ENCODE assay signal across 22 cellular contexts in genomic region chr2:109385506-109385905, GRCh38.
A peak's percentile ranks its signal among the peaks of the same experiment; 100 is the strongest.
DNase-seq lines count a peak whose midpoint lies in the region; ATAC-seq and TF ChIP-seq lines count a peak whose summit lies in the region.
"Had no signal": no experiment of that assay in that cellular context is flagged by ENCODE, and none has a peak within 500 bp of the region (broad histone marks: within the 10 kb centered on the region; RNA-seq: fewer than 3 reads in every experiment).

No MANE protein-coding gene starts in this region.

- H4K20me1 ChIP-seq in GM23338 (replicated peaks; ENCODE audit: insufficient read depth) (no peaks in the 10 kb centered on the region), SK-N-SH (ENCODE audit: insufficient read depth) (0 out of 2 replicates have a peak, but pooled peaks cover 3% of the 10 kb centered on the region)

- H3K4me2 ChIP-seq in GM23338 (0 out of 2 replicates have a peak overlapping the region, but pooled peaks have one; percentile 42), SK-N-SH (no peak overlapping the region)
- H3K4me2 ChIP-seq: PC-9 had no signal

- peak; percentile 37 for DNase-seq in CD14-positive monocyte (ENCODE audit: low spot score)
- DNase-seq in GM23338 (ENCODE audit: low spot score): no peak
- peak; percentile 34 for DNase-seq in islet precursor cell
- DNase-seq in sciatic nerve (ENCODE audit: low spot score): peak; percentile 35
- DNase-seq in HAP-1 (ENCODE audit: low spot score in 2 of 2): no peak
- no peak for DNase-seq in NCI-H2227 treated with DMSO at 0.1 percent for 48 hours (lab: John Stamatoyannopoulos, UW)
- no peak for DNase-seq in HUDEP-2 (lab: John Stamatoyannopoulos, UW; ENCODE audit: unreplicated experiment in 76 of 76)
- DNase-seq in SK-N-SH: no peak
- DNase-seq: Caco-2; CD4-positive, alpha-beta memory T cell; DMS 273 treated with DMSO at 0.1 percent for 48 hours; DMS79 treated with DMSO at 0.1 percent for 48 hours; HCEC 1CT; MG63; NCI-H1417 treated with DMSO at 0.1 percent for 48 hours; NCI-H187; NCI-H226; NCI-H510A treated with DMSO at 0.1 percent for 48 hours; NCI-H748 treated with DMSO at 0.1 percent for 48 hours; PC-9; RPMI8226 had no signal

- in situ Hi-C loops in HAP-1 (cut with MboI; ENCODE audit: low sequenced_read_pairs): no loop called here

- no peaks in the 10 kb centered on the region for H3K27me3 Mint-ChIP-seq in CD14-positive monocyte (ENCODE audit: low read depth in 3 of 3)
- peaks cover 13% of the 10 kb centered on the region for H3K27me3 Mint-ChIP-seq in GM23338 (ENCODE audit: insufficient read depth, low read depth, poor library complexity)

- H3K27ac ChIP-seq in GM23338 (ENCODE audit: low read depth) (no peak overlapping the region), SK-N-SH (ENCODE audit: low read depth in 2 of 2, low read length in 1 of 2) (no peak overlapping the region)
- H3K27ac ChIP-seq: BLaER1, PC-9 had no signal

- H3K9me2 ChIP-seq in GM23338 (ENCODE audit: insufficient read depth) (no peaks in the 10 kb centered on the region), SK-N-SH (no peaks in the 10 kb centered on the region)

- H3K79me2 ChIP-seq in GM23338 (replicated peaks; ENCODE audit: insufficient read depth): no peaks in the 10 kb centered on the region
- no peaks in the 10 kb centered on the region for H3K79me2 ChIP-seq in SK-N-SH (ENCODE audit: insufficient read depth)

- H3K4me1 ChIP-seq in GM23338 (ENCODE audit: insufficient read depth): peaks cover 28% of the 10 kb centered on the region
- H3K4me1 ChIP-seq in HAP-1: no peaks in the 10 kb centered on the region
- H3K4me1 ChIP-seq in SK-N-SH (ENCODE audit: control insufficient read depth in 1 of 2, insufficient read depth in 2 of 2, low read depth in 1 of 2, low read length in 1 of 2): peaks cover 13 to 22% of the 10 kb centered on the region in 2 experiments; a peak in 2 of 4 replicates
- H3K4me1 ChIP-seq: Caco-2 had no signal

- H3K4me3 ChIP-seq in GM23338: no peak overlapping the region
- no peak overlapping the region for H3K4me3 ChIP-seq in HAP-1
- no peak overlapping the region for H3K4me3 ChIP-seq in SK-N-SH (ENCODE audit: low read depth in 2 of 2, low read length in 1 of 2)
- H3K4me3 ChIP-seq: BLaER1, MG63, PC-9 had no signal

- TF ChIP-seq EP300 in SK-N-SH (IDR thresholded peaks at IDR 0.05; ENCODE audit: borderline replicate concordance in 1 of 2, low read depth in 1 of 2, low read length in 1 of 2): no peak

- no peaks in the 10 kb centered on the region for H3K27me3 ChIP-seq in GM23338 (ENCODE audit: insufficient read depth)
- H3K27me3 ChIP-seq in HAP-1 (ENCODE audit: low read depth): no peaks in the 10 kb centered on the region
- H3K27me3 ChIP-seq in SK-N-SH (ENCODE audit: insufficient read depth): no peaks in the 10 kb centered on the region
- H3K27me3 ChIP-seq: BLaER1, MG63 had no signal

- 87% methylated on average over 4 of the region's 4 CpGs for WGBS in SK-N-SH (ENCODE audit: low lambda C conversion rate)

- CTCF ChIA-PET in SK-N-SH (lab: Yijun Ruan, JAX): no interaction called here

- H3K36me3 Mint-ChIP-seq in CD14-positive monocyte (no peaks in the 10 kb centered on the region), GM23338 (ENCODE audit: low read depth) (no peaks in the 10 kb centered on the region)
- H3K36me3 Mint-ChIP-seq: CD4-positive, alpha-beta memory T cell had no signal

- no peak overlapping the region for H3K9ac ChIP-seq in SK-N-SH
- H3K9ac ChIP-seq: BLaER1 had no signal

- POLR2A ChIA-PET in SK-N-SH (lab: Yijun Ruan, JAX): no interaction called here

- intact Hi-C loops in CD14-positive monocyte (cut with micrococcal nuclease) (no loop called here), sciatic nerve (cut with DNase I) (no loop called here)

- no peak for TF ChIP-seq CTCF in CD14-positive monocyte (IDR thresholded peaks at IDR 0.05)
- TF ChIP-seq CTCF in GM23338 (conservative IDR thresholded peaks at IDR 0.05; ENCODE audit: low read depth in 2 of 2): no peak
- TF ChIP-seq CTCF in SK-N-SH (IDR thresholded peaks at IDR 0.05): no peak

- H3K36me3 ChIP-seq in GM23338 (ENCODE audit: insufficient read depth) (no peaks in the 10 kb centered on the region), HAP-1 (replicated peaks) (no peaks in the 10 kb centered on the region), SK-N-SH (replicated peaks in 1 of 2; ENCODE audit: control insufficient read depth in 1 of 2, insufficient read depth in 2 of 2, low read length in 1 of 2) (no peaks in the 10 kb centered on the region)
- H3K36me3 ChIP-seq: MG63 had no signal

- H3F3A ChIP-seq in GM23338 (replicated peaks; ENCODE audit: low read depth) (0 out of 2 replicates have a peak, but pooled peaks cover 6% of the 10 kb centered on the region), SK-N-SH (replicated peaks; ENCODE audit: insufficient read depth) (no peaks in the 10 kb centered on the region)

- H2AFZ ChIP-seq in GM23338: no peak overlapping the region; the same call in 1 of the 2 replicates
- H2AFZ ChIP-seq in SK-N-SH (ENCODE audit: low read depth): no peak overlapping the region
- H2AFZ ChIP-seq: PC-9 had no signal

- H3K27ac Mint-ChIP-seq in CD14-positive monocyte (no peak overlapping the region), GM23338 (no peak overlapping the region)
- H3K27ac Mint-ChIP-seq: CD4-positive, alpha-beta memory T cell had no signal

- no peak; the same call in 2 of the 3 replicates for ATAC-seq in GM23338
- ATAC-seq in sciatic nerve: no peak

- no peak overlapping the region for H3K4me3 Mint-ChIP-seq in CD14-positive monocyte
- H3K4me3 Mint-ChIP-seq in GM23338: no peak overlapping the region
- H3K4me3 Mint-ChIP-seq: CD4-positive, alpha-beta memory T cell had no signal

- H3K9me3 Mint-ChIP-seq in CD14-positive monocyte (no peaks in the 10 kb centered on the region), GM23338 (no peaks in the 10 kb centered on the region)
- H3K9me3 Mint-ChIP-seq: CD4-positive, alpha-beta memory T cell had no signal

- TF ChIP-seq RAD21 in SK-N-SH (IDR thresholded peaks at IDR 0.05; ENCODE audit: low read length): no peak

- H3K4me1 Mint-ChIP-seq in CD14-positive monocyte: no peaks in the 10 kb centered on the region
- peaks cover 51% of the 10 kb centered on the region for H3K4me1 Mint-ChIP-seq in GM23338
- H3K4me1 Mint-ChIP-seq: CD4-positive, alpha-beta memory T cell had no signal

- H3K9me3 ChIP-seq in HAP-1: no peaks in the 10 kb centered on the region
- no peaks in the 10 kb centered on the region for H3K9me3 ChIP-seq in SK-N-SH
- H3K9me3 ChIP-seq: BLaER1, Caco-2, MG63 had no signal

TF ChIP-seq in GM23338, 12 proteins besides CTCF, POLR2A, EP300 and RAD21 (continues in another document):
- no peak for TF ChIP-seq JUNB (IDR thresholded peaks at IDR 0.05; ENCODE audit: unreplicated experiment)
- TF ChIP-seq EZH2phosphoT487 (IDR thresholded peaks at IDR 0.05; ENCODE audit: unreplicated experiment): no peak
- no peak for TF ChIP-seq ZNF331 (CRISPR knock-in tag; IDR thresholded peaks at IDR 0.05; ENCODE audit: low read depth)
- TF ChIP-seq NANOG (IDR thresholded peaks at IDR 0.05; ENCODE audit: borderline replicate concordance): no peak
- no peak for TF ChIP-seq ZNF114 (CRISPR knock-in tag; IDR thresholded peaks at IDR 0.05)

TF ChIP-seq in SK-N-SH, 30 proteins besides CTCF, POLR2A, EP300 and RAD21 (continues in another document):
- TF ChIP-seq TCF12 (IDR thresholded peaks at IDR 0.05) (no peak), RXRA (IDR thresholded peaks at IDR 0.05; ENCODE audit: borderline replicate concordance, low read depth) (no peak), USF2 (IDR thresholded peaks at IDR 0.05; ENCODE audit: borderline replicate concordance, low read depth, low read length) (no peak), GATA2 (CRISPR knock-in tag; IDR thresholded peaks at IDR 0.05) (no peak), SMC3 (IDR thresholded peaks at IDR 0.05; ENCODE audit: low read depth, low read length) (no peak), CHD2 (IDR thresholded peaks at IDR 0.05; ENCODE audit: low read length, partially characterized antibody) (no peak), PBX3 (IDR thresholded peaks at IDR 0.05) (no peak), TEAD4 (IDR thresholded peaks at IDR 0.05; ENCODE audit: borderline replicate concordance, insufficient read depth) (no peak), NFIC (IDR thresholded peaks at IDR 0.05; ENCODE audit: borderline replicate concordance) (no peak), RFX5 (IDR thresholded peaks at IDR 0.05; ENCODE audit: low read length) (no peak), MAX (IDR thresholded peaks at IDR 0.05; ENCODE audit: low read depth) (no peak), FOSL2 (IDR thresholded peaks at IDR 0.05; ENCODE audit: borderline replicate concordance, low read depth) (no peak), MEF2A (IDR thresholded peaks at IDR 0.05; ENCODE audit: borderline replicate concordance, low read depth) (no peak), MXI1 (IDR thresholded peaks at IDR 0.05; ENCODE audit: low read depth, low read length) (no peak), USF1 (IDR thresholded peaks at IDR 0.05; ENCODE audit: borderline replicate concordance, low read depth) (no peak)

Comparison
In these comparisons a context has a peak if more than half of its experiments do, and no peak if none do; other contexts are left out.
1. DNase-seq: peak in CD14-positive monocyte (single experiment), islet precursor cell (single experiment) and sciatic nerve (single experiment); none in GM23338 (single experiment), HAP-1 (0 of 2), NCI-H2227 treated with DMSO at 0.1 percent for 48 hours (single experiment), HUDEP-2 (0 of 76) and SK-N-SH (single experiment).